ENCODE assay signal across 17 cellular contexts in genomic region chr18:48963555-48964480, GRCh38. TPM values are rescaled to one million over a fixed set of nuclear protein-coding genes. Genes with fewer than 3 reads are reported as not detected.
DNase-seq lines count a peak whose midpoint lies in the region; ATAC-seq and TF ChIP-seq lines count a peak whose summit lies in the region.
"Had no signal": no experiment of that assay in that cellular context is flagged by ENCODE, and none has a peak within 500 bp of the region (broad histone marks: within the 10 kb centered on the region; RNA-seq: fewer than 3 reads in every experiment).

No MANE protein-coding gene starts in this region.

- intact Hi-C loops in Panc1 (cut with micrococcal nuclease; ENCODE audit: unreplicated experiment) (no loop called here), sciatic nerve (cut with DNase I) (no loop called here), uterus (cut with DNase I; ENCODE audit: low total_unique reads) (no loop called here)

- CTCF ChIA-PET in Panc1 (lab: Charles Lee) = no interaction called here

- H3K27me3 ChIP-seq in Panc1 (ENCODE audit: control insufficient read depth, insufficient read depth, low read length) (no peaks in the 10 kb centered on the region), uterus (no peaks in the 10 kb centered on the region)
- H3K27me3 ChIP-seq: SJCRH30 had no signal

- no peak for TF ChIP-seq CTCF in Panc1 (IDR thresholded peaks at IDR 0.05)
- TF ChIP-seq CTCF in uterus (IDR thresholded peaks at IDR 0.05) = no peak

- no TSS peak for BruUV-seq in Panc1 (replicated peaks; lab: Mats Ljungman, UMichigan)

- no peaks in the 10 kb centered on the region for H3K36me3 ChIP-seq in Panc1 (ENCODE audit: control insufficient read depth, insufficient read depth, low read length)
- H3K36me3 ChIP-seq in uterus = no peaks in the 10 kb centered on the region
- H3K36me3 ChIP-seq: SJCRH30, thoracic aorta had no signal

- H3K4me3 ChIP-seq in Panc1 (ENCODE audit: low read depth in 2 of 2, low read length in 2 of 2) (no peak overlapping the region), uterus (no peak overlapping the region)
- H3K4me3 ChIP-seq: psoas muscle, SJCRH30, thoracic aorta had no signal

- no peaks in the 10 kb centered on the region for H3K9me3 ChIP-seq in Panc1 (ENCODE audit: control insufficient read depth, insufficient read depth, low read depth, low read length)
- no peaks in the 10 kb centered on the region for H3K9me3 ChIP-seq in uterus
- H3K9me3 ChIP-seq: psoas muscle, SJCRH30, thoracic aorta had no signal

- H3K4me1 ChIP-seq in Panc1 (ENCODE audit: control insufficient read depth, insufficient read depth, low read length) (no peaks in the 10 kb centered on the region), uterus (no peaks in the 10 kb centered on the region)
- H3K4me1 ChIP-seq: psoas muscle, SJCRH30 had no signal

- DNase-seq in ELF-1 (ENCODE audit: low read depth, low spot score) = peak; percentile 33
- DNase-seq in Panc1 (ENCODE audit: low read depth, low spot score) = no peak
- DNase-seq in islet precursor cell = peak; percentile 69
- DNase-seq in sciatic nerve (ENCODE audit: low spot score) = no peak
- no peak for DNase-seq in uterus
- DNase-seq in NCI-H526 (lab: John Stamatoyannopoulos, UW) = no peak
- DNase-seq: activated CD4-positive, alpha-beta T cell treated with anti-CD3 and anti-CD28 coated beads for 48 hours; activated T-cell treated with anti-CD3 and anti-CD28 coated beads, Interleukin-2, amount 50 U/mL, for 24 hours; AML-193; Calu3; central memory CD4-positive, alpha-beta T cell; psoas muscle; SJCRH30; T-helper 9 cell had no signal

- peak; percentile 30; the same call in 1 of the 2 replicates for ATAC-seq in Panc1
- ATAC-seq in sciatic nerve = peak; percentile 13
- no peak for ATAC-seq in HG03460 (IDR thresholded peaks at IDR 0.05; ENCODE audit: unreplicated experiment)
- no peak for ATAC-seq in HG03095 (IDR thresholded peaks at IDR 0.05; ENCODE audit: unreplicated experiment)

- H3K27ac ChIP-seq in Panc1 (ENCODE audit: low read length) = no peak overlapping the region
- H3K27ac ChIP-seq in uterus = no peak overlapping the region
- H3K27ac ChIP-seq: psoas muscle, SJCRH30, thoracic aorta had no signal

- in situ Hi-C loops in Panc1 (cut with HindIII; ENCODE audit: low pct_unique_long_range_greater_than_20kb, low sequenced_read_pairs) = no loop called here

- no peak for TF ChIP-seq POLR2A in uterus (IDR thresholded peaks at IDR 0.05)

- POLR2A ChIA-PET in Panc1 (lab: Charles Lee) = no interaction called here

RNA-seq across cellular contexts. Expression of gene SMAD7, which starts 13.1 kb away (rescaled TPM):
- total RNA-seq in Panc1 (2021; ENCODE audit: unreplicated experiment) = 21.3 TPM
- 14.5 TPM for polyA plus RNA-seq in Panc1 (2012; ENCODE audit: insufficient read length)
- total RNA-seq in sciatic nerve = 44.0 TPM
- 10 to 100 TPM; 22.4 to 48.4 (median 29.3) TPM for total RNA-seq in uterus

Comparison
In these comparisons a context has a peak if more than half of its experiments do, and no peak if none do; other contexts are left out.
1. DNase-seq: peak in ELF-1 (single experiment) and islet precursor cell (single experiment); none in Panc1 (single experiment), sciatic nerve (single experiment), uterus (0 of 2) and NCI-H526 (0 of 2).
2. ATAC-seq: peak in Panc1 (single experiment) and sciatic nerve (single experiment); none in HG03460 (single experiment) and HG03095 (single experiment).